ENCODE assay signal across 10 cellular contexts in the genomic region with DNA sequence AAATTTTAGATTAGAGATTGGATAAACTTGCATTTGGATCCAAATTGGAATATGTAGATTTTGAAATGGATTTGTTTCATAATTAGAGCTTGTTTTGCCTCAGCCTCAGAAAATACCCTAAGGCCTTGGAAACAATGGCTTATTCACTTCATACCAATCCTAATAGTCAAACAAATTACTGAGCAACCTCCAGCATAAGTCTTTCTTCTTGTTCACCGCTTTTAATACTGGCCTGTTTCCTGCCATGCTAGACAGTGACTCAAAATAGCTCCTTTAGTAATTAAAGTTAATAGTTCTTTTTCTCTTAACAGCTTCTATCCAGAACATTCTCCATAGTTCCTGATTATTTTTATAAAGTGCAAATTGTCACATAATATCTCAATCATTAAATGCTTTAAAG.
DNase-seq lines count a peak whose midpoint lies in the region; ATAC-seq and TF ChIP-seq lines count a peak whose summit lies in the region.
"Had no signal": no experiment of that assay in that cellular context is flagged by ENCODE, and none has a peak within 500 bp of the region (broad histone marks: within the 10 kb centered on the region; RNA-seq: fewer than 3 reads in every experiment).

No MANE protein-coding gene starts in this region.

- DNase-seq in COR-L47 (lab: John Stamatoyannopoulos, UW): peak; percentile 11
- peak; percentile 10 for DNase-seq in NCI-H748 treated with DMSO at 0.1 percent for 48 hours (lab: John Stamatoyannopoulos, UW)
- DNase-seq in epithelial cell of proximal tubule (ENCODE audit: low read depth): peak; percentile 72
- DNase-seq in neural crest cell (ENCODE audit: low read depth, low spot score): no peak
- DNase-seq in NCI-H2107 treated with DMSO at 0.1 percent for 48 hours (lab: John Stamatoyannopoulos, UW; ENCODE audit: unreplicated experiment): no peak

- no peak overlapping the region for H3K4me3 ChIP-seq in epithelial cell of proximal tubule (ENCODE audit: low read depth, low read length)
- H3K4me3 ChIP-seq: HAP-1 had no signal

- peaks cover 20% of the 10 kb centered on the region for H3K36me3 Mint-ChIP-seq in neural crest cell (ENCODE audit: low read depth)

- no peak for TF ChIP-seq CTCF in epithelial cell of proximal tubule (conservative IDR thresholded peaks at IDR 0.05; ENCODE audit: low read depth, low read length)
- TF ChIP-seq CTCF in neural crest cell (conservative IDR thresholded peaks at IDR 0.05): no peak

- H3K27me3 Mint-ChIP-seq in neural crest cell (ENCODE audit: low read depth): no peaks in the 10 kb centered on the region

- ATAC-seq in HG03565 (IDR thresholded peaks at IDR 0.05; ENCODE audit: unreplicated experiment) (no peak), GM21786 (IDR thresholded peaks at IDR 0.05; ENCODE audit: unreplicated experiment) (no peak), HG03439 (IDR thresholded peaks at IDR 0.05; ENCODE audit: unreplicated experiment) (no peak)

- peak overlapping the region; percentile 20 for H3K4me3 Mint-ChIP-seq in neural crest cell
- H3K4me3 Mint-ChIP-seq: T-helper 1 cell treated with Interleukin-12 subunit alpha and Interleukin-12 subunit beta and Interleukin-4 antibody, amounts not matched to agents 30 μg/mL and 1 μg/mL, for 36 hours had no signal

- H3K9me3 Mint-ChIP-seq in neural crest cell: no peaks in the 10 kb centered on the region
- H3K9me3 Mint-ChIP-seq: T-helper 1 cell treated with Interleukin-12 subunit alpha and Interleukin-12 subunit beta and Interleukin-4 antibody, amounts not matched to agents 30 μg/mL and 1 μg/mL, for 36 hours had no signal

- H3K4me1 Mint-ChIP-seq in neural crest cell: peaks cover 66% of the 10 kb centered on the region

- no peak overlapping the region for H3K27ac Mint-ChIP-seq in neural crest cell (ENCODE audit: unreplicated experiment)
- H3K27ac Mint-ChIP-seq: T-helper 1 cell treated with Interleukin-12 subunit alpha and Interleukin-12 subunit beta and Interleukin-4 antibody, amounts not matched to agents 30 μg/mL and 1 μg/mL, for 36 hours had no signal

Comparison
In these comparisons a context has a peak if more than half of its experiments do, and no peak if none do; other contexts are left out.
1. DNase-seq: peak in COR-L47 (single experiment), NCI-H748 treated with DMSO at 0.1 percent for 48 hours (single experiment) and epithelial cell of proximal tubule (single experiment); none in neural crest cell (single experiment) and NCI-H2107 treated with DMSO at 0.1 percent for 48 hours (single experiment).